ENCODE assay signal across 1 cellular context in genomic region chrX:103017542-103017941, GRCh38.
TF ChIP-seq lines count a peak whose summit lies in the region.

No MANE protein-coding gene starts in this region.

TF ChIP-seq in K562, 482 proteins besides CTCF, POLR2A, EP300 and RAD21 (continued from another document):
- TF ChIP-seq TCFL5 (CRISPR knock-in tag; conservative IDR thresholded peaks at IDR 0.05) (no peak), E2F6 (IDR thresholded peaks at IDR 0.05; ENCODE audit: borderline replicate concordance in 1 of 2, extremely low read depth in 1 of 2, insufficient read depth in 1 of 2, insufficient read length in 1 of 2, low read depth in 1 of 2, low read length in 1 of 2, poor library complexity in 1 of 2, severe bottlenecking in 1 of 2) (no peak), CBX1 (IDR thresholded peaks at IDR 0.05; ENCODE audit: low read depth) (no peak), THRA (IDR thresholded peaks at IDR 0.05) (no peak), IFI16 (CRISPR knock-in tag; IDR thresholded peaks at IDR 0.05) (no peak), ZZZ3 (IDR thresholded peaks at IDR 0.05) (no peak), SOX6 (IDR thresholded peaks at IDR 0.05) (no peak), RUNX1 (IDR thresholded peaks at IDR 0.05; ENCODE audit: low read depth) (no peak), STAG1 (CRISPR knock-in tag; IDR thresholded peaks at IDR 0.05; ENCODE audit: borderline replicate concordance) (no peak), ZNF140 (CRISPR knock-in tag; IDR thresholded peaks at IDR 0.05) (no peak), ZNF699 (CRISPR knock-in tag; IDR thresholded peaks at IDR 0.05; ENCODE audit: insufficient replicate concordance) (no peak), KLF1 (tag; IDR thresholded peaks at IDR 0.05) (no peak), TAL1 (IDR thresholded peaks at IDR 0.05) (no peak)
- TF ChIP-seq, protein P1, sequence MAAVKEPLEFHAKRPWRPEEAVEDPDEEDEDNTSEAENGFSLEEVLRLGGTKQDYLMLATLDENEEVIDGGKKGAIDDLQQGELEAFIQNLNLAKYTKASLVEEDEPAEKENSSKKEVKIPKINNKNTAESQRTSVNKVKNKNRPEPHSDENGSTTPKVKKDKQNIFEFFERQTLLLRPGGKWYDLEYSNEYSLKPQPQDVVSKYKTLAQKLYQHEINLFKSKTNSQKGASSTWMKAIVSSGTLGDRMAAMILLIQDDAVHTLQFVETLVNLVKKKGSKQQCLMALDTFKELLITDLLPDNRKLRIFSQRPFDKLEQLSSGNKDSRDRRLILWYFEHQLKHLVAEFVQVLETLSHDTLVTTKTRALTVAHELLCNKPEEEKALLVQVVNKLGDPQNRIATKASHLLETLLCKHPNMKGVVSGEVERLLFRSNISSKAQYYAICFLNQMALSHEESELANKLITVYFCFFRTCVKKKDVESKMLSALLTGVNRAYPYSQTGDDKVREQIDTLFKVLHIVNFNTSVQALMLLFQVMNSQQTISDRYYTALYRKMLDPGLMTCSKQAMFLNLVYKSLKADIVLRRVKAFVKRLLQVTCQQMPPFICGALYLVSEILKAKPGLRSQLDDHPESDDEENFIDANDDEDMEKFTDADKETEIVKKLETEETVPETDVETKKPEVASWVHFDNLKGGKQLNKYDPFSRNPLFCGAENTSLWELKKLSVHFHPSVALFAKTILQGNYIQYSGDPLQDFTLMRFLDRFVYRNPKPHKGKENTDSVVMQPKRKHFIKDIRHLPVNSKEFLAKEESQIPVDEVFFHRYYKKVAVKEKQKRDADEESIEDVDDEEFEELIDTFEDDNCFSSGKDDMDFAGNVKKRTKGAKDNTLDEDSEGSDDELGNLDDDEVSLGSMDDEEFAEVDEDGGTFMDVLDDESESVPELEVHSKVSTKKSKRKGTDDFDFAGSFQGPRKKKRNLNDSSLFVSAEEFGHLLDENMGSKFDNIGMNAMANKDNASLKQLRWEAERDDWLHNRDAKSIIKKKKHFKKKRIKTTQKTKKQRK (IDR thresholded peaks at IDR 0.05; ENCODE audit: borderline replicate concordance, low read depth, low read length): no peak
TF ChIP-seq in K562: peak in this region for 0.
